28 cellular contexts compared by ENCODE assay signal in the genomic region with DNA sequence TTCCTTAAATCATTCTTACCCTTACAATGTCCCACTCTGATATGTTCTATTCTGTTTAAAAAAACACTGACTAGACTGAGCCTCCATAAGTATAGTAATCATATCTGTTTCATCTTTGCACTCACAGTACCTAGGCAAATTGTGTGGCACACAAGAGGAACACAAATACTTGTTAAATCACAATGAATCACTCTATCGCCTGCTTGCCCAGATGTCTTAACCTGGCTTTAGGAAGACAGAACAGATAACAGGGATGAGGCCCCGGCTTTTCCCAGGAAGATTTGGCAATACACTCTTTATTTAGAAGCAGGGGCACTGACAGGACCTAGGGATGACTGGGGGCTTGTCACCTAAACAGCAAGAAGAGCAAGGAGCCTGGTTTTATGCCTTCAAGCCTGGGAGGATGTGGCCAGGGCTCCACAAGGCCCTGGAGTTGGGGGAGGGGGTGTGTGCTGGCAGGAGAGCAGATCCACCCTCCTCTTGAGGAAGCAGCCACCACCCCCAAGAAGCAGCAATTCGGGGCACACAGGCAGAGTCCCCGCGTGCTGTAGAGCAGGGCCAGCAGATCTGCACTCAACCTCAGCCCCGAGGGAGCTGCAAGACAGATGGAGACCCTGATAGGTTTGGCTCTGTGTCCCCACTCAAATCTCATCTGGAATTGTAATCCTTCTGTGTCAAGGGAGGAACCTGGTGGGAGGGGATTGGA. TPM values are rescaled to one million over a fixed set of nuclear protein-coding genes. Genes with fewer than 3 reads are reported as not detected.
DNase-seq lines count a peak whose midpoint lies in the region; ATAC-seq and TF ChIP-seq lines count a peak whose summit lies in the region.
"Had no signal": no experiment of that assay in that cellular context is flagged by ENCODE, and none has a peak within 500 bp of the region (broad histone marks: within the 10 kb centered on the region; RNA-seq: fewer than 3 reads in every experiment).

No MANE protein-coding gene starts in this region.

- peaks cover 3% of the 10 kb centered on the region for H3K27me3 ChIP-seq in DND-41 (ENCODE audit: insufficient read depth, low read length, poor library complexity)
- H3K27me3 ChIP-seq in neural progenitor cell: no peaks in the 10 kb centered on the region
- H3K27me3 ChIP-seq: brain microvascular endothelial cell, esophagus muscularis mucosa, heart left ventricle had no signal

- H3K36me3 ChIP-seq in DND-41 (ENCODE audit: insufficient read depth, low read length) (no peaks in the 10 kb centered on the region), neural progenitor cell (no peaks in the 10 kb centered on the region)
- H3K36me3 ChIP-seq: brain microvascular endothelial cell, esophagus muscularis mucosa, heart left ventricle had no signal

- DNase-seq in DND-41: peak; percentile 24
- peak; percentile 53 for DNase-seq in UCSD-AML1 (lab: John Stamatoyannopoulos, UW; ENCODE audit: unreplicated experiment)
- no peak for DNase-seq in neural progenitor cell (ENCODE audit: low spot score)
- DNase-seq: activated CD4-positive, alpha-beta T cell treated with anti-CD3 and anti-CD28 coated beads, Interleukin-2, amount 10 ng/mL, durations not matched to agents 24 days and 14 days; activated naive CD4-positive, alpha-beta T cell treated with Interleukin-2 at 50 U/mL for 16 hours; activated T-cell treated with anti-CD3 and anti-CD28 coated beads, Interleukin-2, amount 50 U/mL, for 48 hours; amniotic stem cell; brain microvascular endothelial cell; foreskin keratinocyte; heart left ventricle; HFFc6; KBM-7; naive B cell; NCI-H1105; NCI-H2029; NCI-H2227 treated with DMSO at 0.1 percent for 48 hours; NCI-H526 treated with DMSO at 0.1 percent for 48 hours; occipital lobe; Right ventricle myocardium superior; T-helper 2 cell; trophoblast cell had no signal

- H3K4me3 Mint-ChIP-seq in neural progenitor cell: no peak overlapping the region
- H3K4me3 Mint-ChIP-seq: activated CD4-positive, alpha-beta T cell treated with anti-CD3 and anti-CD28 coated beads, Interleukin-2, amount 10 ng/mL, durations not matched to agents 24 days and 14 days; HFFc6; naive B cell; stimulated activated memory B cell treated with anti-CD40 and anti-IgM and Interleukin-4, amounts not matched to agents 10 μg/mL and 1 μg/mL and 100 μg/mL, for 72 hours had no signal

- no peak overlapping the region for H3K4me2 ChIP-seq in DND-41 (ENCODE audit: insufficient read depth, low read length)
- no peak overlapping the region for H3K4me2 ChIP-seq in neural progenitor cell

- peaks cover 4% of the 10 kb centered on the region for H3K27me3 Mint-ChIP-seq in neural progenitor cell (ENCODE audit: insufficient read depth, low read depth)
- H3K27me3 Mint-ChIP-seq: naive B cell; stimulated activated memory B cell treated with anti-CD40 and anti-IgM and Interleukin-4, amounts not matched to agents 10 μg/mL and 1 μg/mL and 100 μg/mL, for 72 hours had no signal

- no peaks in the 10 kb centered on the region for H3K4me1 Mint-ChIP-seq in neural progenitor cell
- H3K4me1 Mint-ChIP-seq: stimulated activated memory B cell treated with anti-CD40 and anti-IgM and Interleukin-4, amounts not matched to agents 10 μg/mL and 1 μg/mL and 100 μg/mL, for 72 hours had no signal

- no peak overlapping the region for H3K9ac ChIP-seq in DND-41 (ENCODE audit: low read depth, low read length)
- no peak overlapping the region for H3K9ac ChIP-seq in neural progenitor cell

- H3K9me3 ChIP-seq in DND-41 (ENCODE audit: insufficient read depth, low read length, severe bottlenecking) (no peaks in the 10 kb centered on the region), neural progenitor cell (ENCODE audit: low read depth) (no peaks in the 10 kb centered on the region)
- H3K9me3 ChIP-seq: esophagus muscularis mucosa, heart left ventricle had no signal

- no peaks in the 10 kb centered on the region for H3K9me3 Mint-ChIP-seq in neural progenitor cell
- H3K9me3 Mint-ChIP-seq: activated CD4-positive, alpha-beta T cell treated with anti-CD3 and anti-CD28 coated beads, Interleukin-2, amount 10 ng/mL, durations not matched to agents 24 days and 14 days; HFFc6; naive B cell; stimulated activated memory B cell treated with anti-CD40 and anti-IgM and Interleukin-4, amounts not matched to agents 10 μg/mL and 1 μg/mL and 100 μg/mL, for 72 hours had no signal

- ATAC-seq in DND-41 (ENCODE audit: insufficient read depth, low read depth): peak; percentile 45; the same call in 1 of the 3 replicates
- ATAC-seq in HG03175 (IDR thresholded peaks at IDR 0.05; ENCODE audit: unreplicated experiment): no peak
- no peak for ATAC-seq in GM19397 (IDR thresholded peaks at IDR 0.05; ENCODE audit: unreplicated experiment)
- no peak for ATAC-seq in HG02884 (IDR thresholded peaks at IDR 0.05; ENCODE audit: unreplicated experiment)
- ATAC-seq: foreskin keratinocyte; heart left ventricle; Panc1; stimulated activated memory B cell treated with anti-CD40 and anti-IgM and Interleukin-4, amounts not matched to agents 10 μg/mL and 1 μg/mL and 100 μg/mL, for 72 hours had no signal

- no peaks in the 10 kb centered on the region for H3K79me2 ChIP-seq in DND-41 (ENCODE audit: insufficient read depth, low read length)
- no peaks in the 10 kb centered on the region for H3K79me2 ChIP-seq in neural progenitor cell (ENCODE audit: low read depth)

- H4K20me1 ChIP-seq in DND-41 (ENCODE audit: insufficient read depth, low read length) (no peaks in the 10 kb centered on the region), neural progenitor cell (ENCODE audit: low read depth) (no peaks in the 10 kb centered on the region)

- H3K36me3 Mint-ChIP-seq in neural progenitor cell: no peaks in the 10 kb centered on the region
- H3K36me3 Mint-ChIP-seq: naive B cell; stimulated activated memory B cell treated with anti-CD40 and anti-IgM and Interleukin-4, amounts not matched to agents 10 μg/mL and 1 μg/mL and 100 μg/mL, for 72 hours had no signal

- H3K4me1 ChIP-seq in DND-41 (ENCODE audit: insufficient read depth, low read length) (no peaks in the 10 kb centered on the region), neural progenitor cell (no peaks in the 10 kb centered on the region)
- H3K4me1 ChIP-seq: esophagus muscularis mucosa, foreskin keratinocyte had no signal

- TF ChIP-seq CTCF in C4-2B (conservative IDR thresholded peaks at IDR 0.05): no peak
- TF ChIP-seq CTCF in DND-41 (IDR thresholded peaks at IDR 0.05; ENCODE audit: borderline replicate concordance, extremely low read depth, low read length, poor library complexity, severe bottlenecking): no peak
- no peak for TF ChIP-seq CTCF in neural progenitor cell (IDR thresholded peaks at IDR 0.05)

- H3F3A ChIP-seq in neural progenitor cell (ENCODE audit: low read depth): no peaks in the 10 kb centered on the region

- H3K27ac Mint-ChIP-seq in neural progenitor cell: no peak overlapping the region
- H3K27ac Mint-ChIP-seq: activated CD4-positive, alpha-beta T cell treated with anti-CD3 and anti-CD28 coated beads, Interleukin-2, amount 10 ng/mL, durations not matched to agents 24 days and 14 days; HFFc6; stimulated activated memory B cell treated with anti-CD40 and anti-IgM and Interleukin-4, amounts not matched to agents 10 μg/mL and 1 μg/mL and 100 μg/mL, for 72 hours had no signal

- H2AFZ ChIP-seq in DND-41 (ENCODE audit: low read depth, low read length) (no peak overlapping the region), neural progenitor cell (replicated peaks) (peak overlapping the region; percentile 50)

- H3K4me3 ChIP-seq in DND-41 (ENCODE audit: low read depth in 1 of 2, low read length in 2 of 2) (no peak overlapping the region), neural progenitor cell (no peak overlapping the region)
- H3K4me3 ChIP-seq: esophagus muscularis mucosa, heart left ventricle had no signal

- H3K27ac ChIP-seq in C4-2B (peak overlapping the region; percentile 58), DND-41 (ENCODE audit: low read length) (no peak overlapping the region), neural progenitor cell (no peak overlapping the region)
- H3K27ac ChIP-seq: brain microvascular endothelial cell, esophagus muscularis mucosa, foreskin keratinocyte, heart left ventricle had no signal

RNA-seq across cellular contexts. Expression of gene KSR1, which starts 41.0 kb away (rescaled TPM):
- total RNA-seq in neural progenitor cell (ENCODE audit: low replicate concordance): 16.4 and 19.2 TPM in 2 replicates
